In genomic region chr14:51219473-51220448, GRCh38 we compare ENCODE assay signal across 8 cellular contexts. TPM values are rescaled to one million over a fixed set of nuclear protein-coding genes. Genes with fewer than 3 reads are reported as not detected.
DNase-seq lines count a peak whose midpoint lies in the region; ATAC-seq and TF ChIP-seq lines count a peak whose summit lies in the region.

No MANE protein-coding gene starts in this region.

- peak; percentile 66 for DNase-seq in G401 (ENCODE audit: low spot score)
- DNase-seq in NB4 (ENCODE audit: low read depth): peak; percentile 45
- DNase-seq in astrocyte of the spinal cord (ENCODE audit: low read depth, low spot score): peak; percentile 49
- DNase-seq in medulla oblongata (ENCODE audit: extremely low spot score): peak; percentile 70
- no peak for DNase-seq in hepatic stellate cell (ENCODE audit: low spot score)

- peak; percentile 54 for TF ChIP-seq CTCF in NB4 (IDR thresholded peaks at IDR 0.05; ENCODE audit: low read depth, low read length)
- peak; percentile 63 for TF ChIP-seq CTCF in astrocyte of the spinal cord (IDR thresholded peaks at IDR 0.05; ENCODE audit: low read depth, low read length)

- H3K4me3 ChIP-seq in NB4 (ENCODE audit: low read depth, low read length): no peak overlapping the region
- H3K4me3 ChIP-seq in astrocyte of the spinal cord (ENCODE audit: low read depth, low read length): no peak overlapping the region

- TF ChIP-seq POLR2A in NB4 (IDR thresholded peaks at IDR 0.05; ENCODE audit: extremely low read depth, insufficient read length): no peak

- in situ Hi-C loops in G401 (cut with HindIII; ENCODE audit: low sequenced_read_pairs): no loop called here
- in situ Hi-C loops in astrocyte of the spinal cord (cut with HindIII; ENCODE audit: low sequenced_read_pairs): no loop called here

- ATAC-seq in GM19463 (IDR thresholded peaks at IDR 0.05; ENCODE audit: unreplicated experiment): no peak
- ATAC-seq in HG03139 (IDR thresholded peaks at IDR 0.05; ENCODE audit: unreplicated experiment): no peak
- ATAC-seq in GM19351 (IDR thresholded peaks at IDR 0.05; ENCODE audit: unreplicated experiment): no peak

RNA-seq across cellular contexts. Expression of gene TMX1, which starts 20.3 kb away (rescaled TPM):
- total RNA-seq in G401 (2014; rRNA removed; shearing (Covaris generic)): 33.8 and 57.2 TPM in 2 replicates
